7 cellular contexts compared by ENCODE assay signal in genomic region chr3:133475245-133476010, GRCh38.
DNase-seq lines count a peak whose midpoint lies in the region; ATAC-seq lines count a peak whose summit lies in the region.

No MANE protein-coding gene starts in this region.

- ATAC-seq in GM18858 (IDR thresholded peaks at IDR 0.05; ENCODE audit: unreplicated experiment) (peak; percentile 72), GM21717 (IDR thresholded peaks at IDR 0.05; ENCODE audit: unreplicated experiment) (peak; percentile 77)

- DNase-seq in NCI-H1436 (lab: John Stamatoyannopoulos, UW) (peak; percentile 95), iris pigment epithelial cell (ENCODE audit: low read depth) (peak; percentile 40), iPS-NIHi7 (ENCODE audit: extremely low spot score) (no peak), pons (ENCODE audit: low spot score) (no peak), NCI-H2196 treated with DMSO at 0.1 percent for 48 hours (lab: John Stamatoyannopoulos, UW; ENCODE audit: unreplicated experiment) (no peak)

Comparison
In these comparisons a context has a peak if more than half of its experiments do, and no peak if none do; other contexts are left out.
1. DNase-seq: peak in NCI-H1436 (single experiment) and iris pigment epithelial cell (single experiment); none in iPS-NIHi7 (single experiment), pons (single experiment) and NCI-H2196 treated with DMSO at 0.1 percent for 48 hours (single experiment).